1 cellular context compared by ENCODE assay signal in the genomic region with DNA sequence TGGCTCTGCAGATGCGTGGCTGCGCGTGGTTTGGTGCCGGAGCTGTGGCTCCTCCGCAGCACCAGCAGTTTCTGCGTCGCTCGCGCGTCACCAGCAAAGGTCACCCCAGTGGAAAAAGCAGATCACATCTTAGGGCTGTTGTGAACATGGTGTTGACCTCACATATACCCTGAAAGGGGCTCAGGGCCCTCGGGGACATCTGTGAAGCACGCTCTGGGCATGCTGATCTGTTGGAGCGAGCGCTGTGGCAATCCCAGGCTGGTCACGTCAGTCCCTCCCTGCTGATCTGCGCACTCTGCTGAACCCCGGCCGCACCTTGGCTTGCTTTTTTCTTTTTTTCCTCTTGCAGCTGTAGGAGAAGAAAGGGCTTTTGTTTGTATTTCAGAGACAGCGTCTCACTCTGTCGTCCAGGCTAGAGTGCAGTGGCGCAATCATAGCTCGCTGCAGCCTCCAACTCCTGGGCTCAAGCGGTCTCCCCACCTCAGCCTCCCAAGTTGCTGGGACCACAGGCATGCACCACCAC.
TF ChIP-seq lines count a peak whose summit lies in the region.

No MANE protein-coding gene starts in this region.

TF ChIP-seq in HepG2, 621 proteins besides CTCF, POLR2A, EP300 and RAD21 (continued from another document and continues in another):
- TF ChIP-seq ZNF350 (CRISPR knock-in tag; IDR thresholded peaks at IDR 0.05; ENCODE audit: borderline replicate concordance, low read depth), result peak; percentile 87
- TF ChIP-seq, protein P1, sequence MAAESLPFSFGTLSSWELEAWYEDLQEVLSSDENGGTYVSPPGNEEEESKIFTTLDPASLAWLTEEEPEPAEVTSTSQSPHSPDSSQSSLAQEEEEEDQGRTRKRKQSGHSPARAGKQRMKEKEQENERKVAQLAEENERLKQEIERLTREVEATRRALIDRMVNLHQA (CRISPR knock-in tag; IDR thresholded peaks at IDR 0.05), result no peak
- peak; percentile 53 for TF ChIP-seq TBL1XR1 (IDR thresholded peaks at IDR 0.05; ENCODE audit: borderline replicate concordance, low read length, partially characterized antibody)
- TF ChIP-seq LCORL (IDR thresholded peaks at IDR 0.05), result no peak
- TF ChIP-seq LCORL (CRISPR knock-in tag; IDR thresholded peaks at IDR 0.05), result no peak; the same call in 1 of the 2 replicates
- TF ChIP-seq GABPA (IDR thresholded peaks at IDR 0.05; ENCODE audit: low read depth, low read length), result no peak
- TF ChIP-seq GABPA (CRISPR knock-in tag; IDR thresholded peaks at IDR 0.05; ENCODE audit: low read depth), result no peak
- TF ChIP-seq, protein P2, sequence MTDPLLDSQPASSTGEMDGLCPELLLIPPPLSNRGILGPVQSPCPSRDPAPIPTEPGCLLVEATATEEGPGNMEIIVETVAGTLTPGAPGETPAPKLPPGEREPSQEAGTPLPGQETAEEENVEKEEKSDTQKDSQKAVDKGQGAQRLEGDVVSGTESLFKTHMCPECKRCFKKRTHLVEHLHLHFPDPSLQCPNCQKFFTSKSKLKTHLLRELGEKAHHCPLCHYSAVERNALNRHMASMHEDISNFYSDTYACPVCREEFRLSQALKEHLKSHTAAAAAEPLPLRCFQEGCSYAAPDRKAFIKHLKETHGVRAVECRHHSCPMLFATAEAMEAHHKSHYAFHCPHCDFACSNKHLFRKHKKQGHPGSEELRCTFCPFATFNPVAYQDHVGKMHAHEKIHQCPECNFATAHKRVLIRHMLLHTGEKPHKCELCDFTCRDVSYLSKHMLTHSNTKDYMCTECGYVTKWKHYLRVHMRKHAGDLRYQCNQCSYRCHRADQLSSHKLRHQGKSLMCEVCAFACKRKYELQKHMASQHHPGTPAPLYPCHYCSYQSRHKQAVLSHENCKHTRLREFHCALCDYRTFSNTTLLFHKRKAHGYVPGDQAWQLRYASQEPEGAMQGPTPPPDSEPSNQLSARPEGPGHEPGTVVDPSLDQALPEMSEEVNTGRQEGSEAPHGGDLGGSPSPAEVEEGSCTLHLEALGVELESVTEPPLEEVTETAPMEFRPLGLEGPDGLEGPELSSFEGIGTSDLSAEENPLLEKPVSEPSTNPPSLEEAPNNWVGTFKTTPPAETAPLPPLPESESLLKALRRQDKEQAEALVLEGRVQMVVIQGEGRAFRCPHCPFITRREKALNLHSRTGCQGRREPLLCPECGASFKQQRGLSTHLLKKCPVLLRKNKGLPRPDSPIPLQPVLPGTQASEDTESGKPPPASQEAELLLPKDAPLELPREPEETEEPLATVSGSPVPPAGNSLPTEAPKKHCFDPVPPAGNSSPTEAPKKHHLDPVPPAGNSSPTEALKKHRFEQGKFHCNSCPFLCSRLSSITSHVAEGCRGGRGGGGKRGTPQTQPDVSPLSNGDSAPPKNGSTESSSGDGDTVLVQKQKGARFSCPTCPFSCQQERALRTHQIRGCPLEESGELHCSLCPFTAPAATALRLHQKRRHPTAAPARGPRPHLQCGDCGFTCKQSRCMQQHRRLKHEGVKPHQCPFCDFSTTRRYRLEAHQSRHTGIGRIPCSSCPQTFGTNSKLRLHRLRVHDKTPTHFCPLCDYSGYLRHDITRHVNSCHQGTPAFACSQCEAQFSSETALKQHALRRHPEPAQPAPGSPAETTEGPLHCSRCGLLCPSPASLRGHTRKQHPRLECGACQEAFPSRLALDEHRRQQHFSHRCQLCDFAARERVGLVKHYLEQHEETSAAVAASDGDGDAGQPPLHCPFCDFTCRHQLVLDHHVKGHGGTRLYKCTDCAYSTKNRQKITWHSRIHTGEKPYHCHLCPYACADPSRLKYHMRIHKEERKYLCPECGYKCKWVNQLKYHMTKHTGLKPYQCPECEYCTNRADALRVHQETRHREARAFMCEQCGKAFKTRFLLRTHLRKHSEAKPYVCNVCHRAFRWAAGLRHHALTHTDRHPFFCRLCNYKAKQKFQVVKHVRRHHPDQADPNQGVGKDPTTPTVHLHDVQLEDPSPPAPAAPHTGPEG (CRISPR knock-in tag; IDR thresholded peaks at IDR 0.05), result peak; percentile 34; the same call in 1 of the 2 replicates
- TF ChIP-seq, protein P3, sequence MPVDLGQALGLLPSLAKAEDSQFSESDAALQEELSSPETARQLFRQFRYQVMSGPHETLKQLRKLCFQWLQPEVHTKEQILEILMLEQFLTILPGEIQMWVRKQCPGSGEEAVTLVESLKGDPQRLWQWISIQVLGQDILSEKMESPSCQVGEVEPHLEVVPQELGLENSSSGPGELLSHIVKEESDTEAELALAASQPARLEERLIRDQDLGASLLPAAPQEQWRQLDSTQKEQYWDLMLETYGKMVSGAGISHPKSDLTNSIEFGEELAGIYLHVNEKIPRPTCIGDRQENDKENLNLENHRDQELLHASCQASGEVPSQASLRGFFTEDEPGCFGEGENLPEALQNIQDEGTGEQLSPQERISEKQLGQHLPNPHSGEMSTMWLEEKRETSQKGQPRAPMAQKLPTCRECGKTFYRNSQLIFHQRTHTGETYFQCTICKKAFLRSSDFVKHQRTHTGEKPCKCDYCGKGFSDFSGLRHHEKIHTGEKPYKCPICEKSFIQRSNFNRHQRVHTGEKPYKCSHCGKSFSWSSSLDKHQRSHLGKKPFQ (CRISPR knock-in tag; IDR thresholded peaks at IDR 0.05; ENCODE audit: insufficient replicate concordance), result no peak
- no peak for TF ChIP-seq SNRNP70 (IDR thresholded peaks at IDR 0.05; ENCODE audit: low read depth, low read length)
- no peak for TF ChIP-seq JDP2 (CRISPR knock-in tag; IDR thresholded peaks at IDR 0.05; ENCODE audit: borderline replicate concordance)
- no peak for TF ChIP-seq ZNF570 (CRISPR knock-in tag; IDR thresholded peaks at IDR 0.05; ENCODE audit: borderline replicate concordance)
- TF ChIP-seq ZNF724P (CRISPR knock-in tag; IDR thresholded peaks at IDR 0.05; ENCODE audit: borderline replicate concordance), result no peak
- no peak for TF ChIP-seq ZFP62 (CRISPR knock-in tag; IDR thresholded peaks at IDR 0.05)
- TF ChIP-seq, protein P4, sequence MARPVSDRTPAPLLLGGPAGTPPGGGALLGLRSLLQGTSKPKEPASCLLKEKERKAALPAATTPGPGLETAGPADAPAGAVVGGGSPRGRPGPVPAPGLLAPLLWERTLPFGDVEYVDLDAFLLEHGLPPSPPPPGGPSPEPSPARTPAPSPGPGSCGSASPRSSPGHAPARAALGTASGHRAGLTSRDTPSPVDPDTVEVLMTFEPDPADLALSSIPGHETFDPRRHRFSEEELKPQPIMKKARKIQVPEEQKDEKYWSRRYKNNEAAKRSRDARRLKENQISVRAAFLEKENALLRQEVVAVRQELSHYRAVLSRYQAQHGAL (CRISPR knock-in tag; IDR thresholded peaks at IDR 0.05; ENCODE audit: not compliant biosample characterization), result no peak
- TF ChIP-seq, protein P5, sequence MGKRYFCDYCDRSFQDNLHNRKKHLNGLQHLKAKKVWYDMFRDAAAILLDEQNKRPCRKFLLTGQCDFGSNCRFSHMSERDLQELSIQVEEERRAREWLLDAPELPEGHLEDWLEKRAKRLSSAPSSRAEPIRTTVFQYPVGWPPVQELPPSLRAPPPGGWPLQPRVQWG (CRISPR knock-in tag; IDR thresholded peaks at IDR 0.05; ENCODE audit: borderline replicate concordance, low read depth), result no peak
- TF ChIP-seq, protein P6, sequence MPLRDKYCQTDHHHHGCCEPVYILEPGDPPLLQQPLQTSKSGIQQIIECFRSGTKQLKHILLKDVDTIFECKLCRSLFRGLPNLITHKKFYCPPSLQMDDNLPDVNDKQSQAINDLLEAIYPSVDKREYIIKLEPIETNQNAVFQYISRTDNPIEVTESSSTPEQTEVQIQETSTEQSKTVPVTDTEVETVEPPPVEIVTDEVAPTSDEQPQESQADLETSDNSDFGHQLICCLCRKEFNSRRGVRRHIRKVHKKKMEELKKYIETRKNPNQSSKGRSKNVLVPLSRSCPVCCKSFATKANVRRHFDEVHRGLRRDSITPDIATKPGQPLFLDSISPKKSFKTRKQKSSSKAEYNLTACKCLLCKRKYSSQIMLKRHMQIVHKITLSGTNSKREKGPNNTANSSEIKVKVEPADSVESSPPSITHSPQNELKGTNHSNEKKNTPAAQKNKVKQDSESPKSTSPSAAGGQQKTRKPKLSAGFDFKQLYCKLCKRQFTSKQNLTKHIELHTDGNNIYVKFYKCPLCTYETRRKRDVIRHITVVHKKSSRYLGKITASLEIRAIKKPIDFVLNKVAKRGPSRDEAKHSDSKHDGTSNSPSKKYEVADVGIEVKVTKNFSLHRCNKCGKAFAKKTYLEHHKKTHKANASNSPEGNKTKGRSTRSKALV (CRISPR knock-in tag; IDR thresholded peaks at IDR 0.05), result no peak
- no peak for TF ChIP-seq HOXA9 (CRISPR knock-in tag; IDR thresholded peaks at IDR 0.05; ENCODE audit: borderline replicate concordance)
- no peak for TF ChIP-seq NFYB (CRISPR knock-in tag; IDR thresholded peaks at IDR 0.05)
- peak; percentile 66; the same call in 1 of the 2 replicates for TF ChIP-seq MXD4 (CRISPR knock-in tag; IDR thresholded peaks at IDR 0.05)
- no peak for TF ChIP-seq ONECUT2 (CRISPR knock-in tag; IDR thresholded peaks at IDR 0.05)
- TF ChIP-seq KMT2B (CRISPR knock-in tag; IDR thresholded peaks at IDR 0.05), result 0 out of 2 replicates have a peak, but pooled peaks have one; percentile 19
- no peak for TF ChIP-seq XBP1 (CRISPR knock-in tag; IDR thresholded peaks at IDR 0.05)
- TF ChIP-seq ZNF839 (CRISPR knock-in tag; IDR thresholded peaks at IDR 0.05; ENCODE audit: borderline replicate concordance), result 0 out of 2 replicates have a peak, but pooled peaks have one; percentile 56
- TF ChIP-seq KDM4B (CRISPR knock-in tag; IDR thresholded peaks at IDR 0.05), result no peak
- TF ChIP-seq, protein P7, sequence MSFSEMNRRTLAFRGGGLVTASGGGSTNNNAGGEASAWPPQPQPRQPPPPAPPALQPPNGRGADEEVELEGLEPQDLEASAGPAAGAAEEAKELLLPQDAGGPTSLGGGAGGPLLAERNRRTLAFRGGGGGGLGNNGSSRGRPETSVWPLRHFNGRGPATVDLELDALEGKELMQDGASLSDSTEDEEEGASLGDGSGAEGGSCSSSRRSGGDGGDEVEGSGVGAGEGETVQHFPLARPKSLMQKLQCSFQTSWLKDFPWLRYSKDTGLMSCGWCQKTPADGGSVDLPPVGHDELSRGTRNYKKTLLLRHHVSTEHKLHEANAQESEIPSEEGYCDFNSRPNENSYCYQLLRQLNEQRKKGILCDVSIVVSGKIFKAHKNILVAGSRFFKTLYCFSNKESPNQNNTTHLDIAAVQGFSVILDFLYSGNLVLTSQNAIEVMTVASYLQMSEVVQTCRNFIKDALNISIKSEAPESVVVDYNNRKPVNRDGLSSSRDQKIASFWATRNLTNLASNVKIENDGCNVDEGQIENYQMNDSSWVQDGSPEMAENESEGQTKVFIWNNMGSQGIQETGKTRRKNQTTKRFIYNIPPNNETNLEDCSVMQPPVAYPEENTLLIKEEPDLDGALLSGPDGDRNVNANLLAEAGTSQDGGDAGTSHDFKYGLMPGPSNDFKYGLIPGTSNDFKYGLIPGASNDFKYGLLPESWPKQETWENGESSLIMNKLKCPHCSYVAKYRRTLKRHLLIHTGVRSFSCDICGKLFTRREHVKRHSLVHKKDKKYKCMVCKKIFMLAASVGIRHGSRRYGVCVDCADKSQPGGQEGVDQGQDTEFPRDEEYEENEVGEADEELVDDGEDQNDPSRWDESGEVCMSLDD (CRISPR knock-in tag; IDR thresholded peaks at IDR 0.05; ENCODE audit: borderline replicate concordance), result no peak
- no peak for TF ChIP-seq ZNF737 (CRISPR knock-in tag; IDR thresholded peaks at IDR 0.05; ENCODE audit: borderline replicate concordance)
- peak; percentile 66; the same call in 1 of the 2 replicates for TF ChIP-seq CREM (IDR thresholded peaks at IDR 0.05)
- no peak for TF ChIP-seq CREM (CRISPR knock-in tag; IDR thresholded peaks at IDR 0.05)
- TF ChIP-seq ZFP37 (CRISPR knock-in tag; IDR thresholded peaks at IDR 0.05; ENCODE audit: borderline replicate concordance), result no peak
- no peak for TF ChIP-seq STAT5B (CRISPR knock-in tag; IDR thresholded peaks at IDR 0.05)
- no peak for TF ChIP-seq HMG20B (CRISPR knock-in tag; conservative IDR thresholded peaks at IDR 0.05)
- no peak for TF ChIP-seq ZNF75D (CRISPR knock-in tag; IDR thresholded peaks at IDR 0.05; ENCODE audit: borderline replicate concordance)
- TF ChIP-seq JUND (CRISPR knock-in tag; IDR thresholded peaks at IDR 0.05), result no peak
- TF ChIP-seq, protein P8, sequence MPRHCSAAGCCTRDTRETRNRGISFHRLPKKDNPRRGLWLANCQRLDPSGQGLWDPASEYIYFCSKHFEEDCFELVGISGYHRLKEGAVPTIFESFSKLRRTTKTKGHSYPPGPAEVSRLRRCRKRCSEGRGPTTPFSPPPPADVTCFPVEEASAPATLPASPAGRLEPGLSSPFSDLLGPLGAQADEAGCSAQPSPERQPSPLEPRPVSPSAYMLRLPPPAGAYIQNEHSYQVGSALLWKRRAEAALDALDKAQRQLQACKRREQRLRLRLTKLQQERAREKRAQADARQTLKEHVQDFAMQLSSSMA (CRISPR knock-in tag; IDR thresholded peaks at IDR 0.05), result 0 out of 2 replicates have a peak, but pooled peaks have one; percentile 35
- TF ChIP-seq ASH2L (IDR thresholded peaks at IDR 0.05; ENCODE audit: insufficient read length, low read depth, low read length), result peak; percentile 70
- TF ChIP-seq ZNF207 (IDR thresholded peaks at IDR 0.05; ENCODE audit: borderline replicate concordance), result no peak
- no peak for TF ChIP-seq RFXANK (CRISPR knock-in tag; IDR thresholded peaks at IDR 0.05)
- no peak for TF ChIP-seq TOE1 (CRISPR knock-in tag; IDR thresholded peaks at IDR 0.05)
- peak; percentile 51; the same call in 1 of the 2 replicates for TF ChIP-seq NR2F2 (IDR thresholded peaks at IDR 0.05; ENCODE audit: borderline replicate concordance, low read depth)
- TF ChIP-seq SATB2 (CRISPR knock-in tag; IDR thresholded peaks at IDR 0.05), result no peak
- no peak for TF ChIP-seq KLF15 (CRISPR knock-in tag; IDR thresholded peaks at IDR 0.05; ENCODE audit: borderline replicate concordance)
- no peak for TF ChIP-seq ZNF263 (CRISPR knock-in tag; IDR thresholded peaks at IDR 0.05)
- TF ChIP-seq TCF7L2 (IDR thresholded peaks at IDR 0.05; ENCODE audit: low read depth, low read length), result no peak
- TF ChIP-seq ZNF382 (CRISPR knock-in tag; IDR thresholded peaks at IDR 0.05; ENCODE audit: borderline replicate concordance), result no peak
- TF ChIP-seq SIX1 (CRISPR knock-in tag; IDR thresholded peaks at IDR 0.05; ENCODE audit: borderline replicate concordance), result no peak
- no peak for TF ChIP-seq ARHGAP35 (CRISPR knock-in tag; IDR thresholded peaks at IDR 0.05; ENCODE audit: borderline replicate concordance)
- TF ChIP-seq ZNF33B (CRISPR knock-in tag; IDR thresholded peaks at IDR 0.05), result no peak
- TF ChIP-seq FOXK1 (CRISPR knock-in tag; IDR thresholded peaks at IDR 0.05; ENCODE audit: borderline replicate concordance, low read depth), result peak; percentile 63; the same call in 1 of the 2 replicates
- peak; percentile 63 for TF ChIP-seq GABPB1 (CRISPR knock-in tag; IDR thresholded peaks at IDR 0.05)
- TF ChIP-seq ZIK1 (CRISPR knock-in tag; IDR thresholded peaks at IDR 0.05; ENCODE audit: borderline replicate concordance, low read depth), result no peak
